Comparison of ENCODE assay signal across 16 cellular contexts in genomic region chr12:46300906-46301305, GRCh38. TPM values are rescaled to one million over a fixed set of nuclear protein-coding genes. Genes with fewer than 3 reads are reported as not detected.
DNase-seq lines count a peak whose midpoint lies in the region; ATAC-seq and TF ChIP-seq lines count a peak whose summit lies in the region.
"Had no signal": no experiment of that assay in that cellular context is flagged by ENCODE, and none has a peak within 500 bp of the region (broad histone marks: within the 10 kb centered on the region; RNA-seq: fewer than 3 reads in every experiment).

No MANE protein-coding gene starts in this region.

- no peaks in the 10 kb centered on the region for H3K9me3 ChIP-seq in IMR-90 (ENCODE audit: control insufficient read depth, insufficient read depth, low read length)
- H3K9me3 ChIP-seq in SJCRH30 (replicated peaks): peaks cover 14% of the 10 kb centered on the region

- H3K4ac ChIP-seq in IMR-90 (ENCODE audit: low read depth, low read length): no peak overlapping the region

- POLR2A ChIA-PET in IMR-90 (lab: Charles Lee; ENCODE audit: unreplicated experiment): no interaction called here

- H3K79me1 ChIP-seq in IMR-90 (ENCODE audit: low read depth in 1 of 2, low read length in 2 of 2): no peaks in the 10 kb centered on the region

- TF ChIP-seq POLR2A in IMR-90 (IDR thresholded peaks at IDR 0.05; ENCODE audit: low read depth, low read length): no peak

- TF ChIP-seq RAD21 in IMR-90 (IDR thresholded peaks at IDR 0.05; ENCODE audit: low read length): no peak

- H2BK120ac ChIP-seq in IMR-90 (ENCODE audit: low read depth, low read length): no peak overlapping the region

- no peak overlapping the region for H2AFZ ChIP-seq in IMR-90 (replicated peaks; ENCODE audit: low read length, poor library complexity)
- H2AFZ ChIP-seq: GM23248 had no signal

- H3K36me3 ChIP-seq in IMR-90 (ENCODE audit: control insufficient read depth, insufficient read depth, low read length) (no peaks in the 10 kb centered on the region), SJCRH30 (no peaks in the 10 kb centered on the region)

- H2AK5ac ChIP-seq in IMR-90 (ENCODE audit: low read depth, low read length): no peak overlapping the region

- H3K27ac ChIP-seq in IMR-90 (ENCODE audit: insufficient read depth, low read length) (no peak overlapping the region), SJCRH30 (peak overlapping the region; percentile 44)
- H3K27ac ChIP-seq: GM23248 had no signal

- H3K18ac ChIP-seq in IMR-90 (ENCODE audit: low read depth, low read length): no peak overlapping the region

- H3K14ac ChIP-seq in IMR-90 (replicated peaks; ENCODE audit: low read depth, low read length): no peak overlapping the region

- H3K4me3 ChIP-seq in IMR-90 (ENCODE audit: insufficient read depth, low read depth, low read length): no peak overlapping the region
- no peak overlapping the region for H3K4me3 ChIP-seq in SJCRH30
- H3K4me3 ChIP-seq: GM12878, GM23248 had no signal

- no peak overlapping the region for H3K23ac ChIP-seq in IMR-90 (ENCODE audit: low read depth, low read length)

- H2AK9ac ChIP-seq in IMR-90 (replicated peaks; ENCODE audit: low read depth, low read length, poor library complexity): no peak overlapping the region

- intact Hi-C loops in IMR-90 (cut with micrococcal nuclease): no loop called here

- TF ChIP-seq CTCF in IMR-90 (conservative IDR thresholded peaks at IDR 0.05; ENCODE audit: low read depth, low read length): no peak

- H2BK20ac ChIP-seq in IMR-90 (ENCODE audit: low read depth, low read length): no peak overlapping the region

- no CpG with 5 or more reads among the region's 3 CpGs for WGBS in IMR-90 (ENCODE audit: extremely low coverage in 2 of 2, insufficient read length in 1 of 2), 2 experiments

- DNase-seq in CD1c-positive myeloid dendritic cell (ENCODE audit: extremely low spot score): peak; percentile 66
- peak; percentile 27 for DNase-seq in IMR-90
- DNase-seq in SJCRH30: peak; percentile 89 to 97
- DNase-seq in left kidney (ENCODE audit: low read depth, low spot score): peak; percentile 3
- DNase-seq in NCI-H2171 (lab: John Stamatoyannopoulos, UW): no peak
- no peak for DNase-seq in D341Med (ENCODE audit: low spot score)
- DNase-seq in effector CD4-positive, alpha-beta T cell: no peak
- DNase-seq: activated CD4-positive, alpha-beta T cell treated with anti-CD3 and anti-CD28 coated beads, Interleukin-2, amount 10 ng/mL, durations not matched to agents 7 days and 5 days; CD4-positive, CD25-positive, alpha-beta regulatory T cell; foreskin melanocyte; NCI-H2227 treated with DMSO at 0.1 percent for 48 hours; stimulated activated naive CD4-positive, alpha-beta T cell had no signal

- no peaks in the 10 kb centered on the region for H3K9me1 ChIP-seq in IMR-90 (ENCODE audit: insufficient read depth, low read length)

- H4K91ac ChIP-seq in IMR-90 (ENCODE audit: insufficient read depth, low read depth, low read length): no peak overlapping the region

- no peak overlapping the region for H4K8ac ChIP-seq in IMR-90 (ENCODE audit: low read depth in 2 of 2, low read length in 2 of 2)

- H4K5ac ChIP-seq in IMR-90 (ENCODE audit: low read depth, low read length): no peak overlapping the region

- no peak overlapping the region for H2BK15ac ChIP-seq in IMR-90 (ENCODE audit: low read depth, low read length)

- peak; percentile 37 for ATAC-seq in IMR-90 (ENCODE audit: low read depth)
- ATAC-seq in HG03025 (IDR thresholded peaks at IDR 0.05; ENCODE audit: low FRiP score, unreplicated experiment): no peak
- ATAC-seq: GM12878, left lobe of liver had no signal

- CTCF ChIA-PET in IMR-90 (lab: Yijun Ruan, JAX): interaction anchor here (0.6 kb wide), 1 partner anchor 246 kb away, joined by 3 read pairs; no protein-coding TSS in a partner anchor

- H3K4me2 ChIP-seq in IMR-90 (ENCODE audit: low read depth, low read length): no peak overlapping the region

- BruUV-seq in IMR-90 (replicated peaks; lab: Mats Ljungman, UMichigan): no TSS peak

- H2BK5ac ChIP-seq in IMR-90 (ENCODE audit: low read depth, low read length, poor library complexity, severe bottlenecking): no peak overlapping the region

- H4K20me1 ChIP-seq in IMR-90 (ENCODE audit: insufficient read depth, low read length): no peaks in the 10 kb centered on the region

- dilution Hi-C loops in IMR-90 (cut with HindIII; ENCODE audit: low sequenced_read_pairs, unreplicated experiment): no loop called here

- in situ Hi-C loops in IMR-90 (cut with MboI; ENCODE audit: low sequenced_read_pairs): no loop called here

- H3K27me3 ChIP-seq in IMR-90 (ENCODE audit: control insufficient read depth, insufficient read depth, low read length): no peaks in the 10 kb centered on the region
- no peaks in the 10 kb centered on the region for H3K27me3 ChIP-seq in SJCRH30

- no peak overlapping the region for H3K56ac ChIP-seq in IMR-90 (ENCODE audit: extremely low read depth, insufficient read depth, low read length)

- H3K4me1 ChIP-seq in IMR-90 (ENCODE audit: control insufficient read depth, insufficient read depth, low read length) (no peaks in the 10 kb centered on the region), SJCRH30 (peaks cover 21% of the 10 kb centered on the region)

- H3K9ac ChIP-seq in IMR-90 (ENCODE audit: low read depth, low read length): no peak overlapping the region
- H3K9ac ChIP-seq: GM23248 had no signal

TF ChIP-seq in IMR-90, 13 proteins besides CTCF, POLR2A, EP300 and RAD21:
- TF ChIP-seq MAZ (IDR thresholded peaks at IDR 0.05; ENCODE audit: borderline replicate concordance, low read depth, low read length): no peak
TF ChIP-seq in IMR-90: peak in this region for 0.

RNA-seq across cellular contexts. Expression of gene SLC38A1, which starts 32.1 kb away (rescaled TPM):
- 61.5 and 71.9 TPM in 2 replicates for total RNA-seq in IMR-90 (2012; rRNA removed)
- 20.9 and 22.8 TPM in 2 replicates for polyA plus RNA-seq in IMR-90 (2012; rRNA removed)
- 4.7 and 6.3 TPM in 2 replicates for polyA plus RNA-seq in IMR-90 (2012; cell fraction: cytosol; rRNA removed)
- 11.9 and 24.4 TPM in 2 replicates for polyA plus RNA-seq in IMR-90 (2012; cell fraction: nucleus; rRNA removed; ENCODE audit: low replicate concordance)
- 167 and 195 TPM in 2 replicates for total RNA-seq in SJCRH30 (2014; rRNA removed; shearing (Covaris generic))

Comparison
In these comparisons a context has a peak if more than half of its experiments do, and no peak if none do; other contexts are left out.
1. DNase-seq: peak in CD1c-positive myeloid dendritic cell (single experiment), IMR-90 (single experiment), SJCRH30 (2 of 2) and left kidney (single experiment); none in NCI-H2171 (single experiment), D341Med (single experiment) and effector CD4-positive, alpha-beta T cell (single experiment).